2 cellular contexts compared by ENCODE assay signal in the genomic region with DNA sequence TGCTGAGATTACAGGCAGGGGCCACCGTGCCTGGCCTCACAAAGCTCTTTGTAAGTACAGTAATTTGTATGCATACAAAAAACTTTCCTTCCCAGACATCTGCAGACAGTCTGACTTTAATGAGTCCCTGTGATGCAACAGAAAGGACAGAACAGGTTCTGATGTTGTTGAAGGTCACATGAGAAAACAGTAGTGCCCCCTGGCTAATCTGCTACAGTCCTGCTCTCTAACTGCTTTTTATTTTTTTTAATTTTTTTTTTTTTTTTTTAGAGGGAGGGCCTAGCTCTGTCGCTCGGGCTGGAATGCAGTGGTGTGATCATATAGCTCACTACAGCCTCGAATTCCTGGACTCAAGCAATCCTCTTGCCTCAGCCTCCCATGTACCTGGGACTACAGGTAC.
TF ChIP-seq lines count a peak whose summit lies in the region.

No MANE protein-coding gene starts in this region.

TF ChIP-seq in IMR-90, 13 proteins besides CTCF, POLR2A, EP300 and RAD21:
- TF ChIP-seq MAFK (IDR thresholded peaks at IDR 0.05; ENCODE audit: low read depth, low read length) (no peak), CEBPB (IDR thresholded peaks at IDR 0.05; ENCODE audit: low read depth, low read length) (no peak), RFX5 (IDR thresholded peaks at IDR 0.05; ENCODE audit: low read depth, low read length) (no peak), FOS (IDR thresholded peaks at IDR 0.05; ENCODE audit: low read depth, low read length) (no peak), MAZ (IDR thresholded peaks at IDR 0.05; ENCODE audit: borderline replicate concordance, low read depth, low read length) (no peak), RCOR1 (IDR thresholded peaks at IDR 0.05; ENCODE audit: insufficient replicate concordance, low read length) (no peak), SMC3 (IDR thresholded peaks at IDR 0.05; ENCODE audit: low read depth, low read length) (no peak), NFE2L2 (IDR thresholded peaks at IDR 0.05; ENCODE audit: low read depth, low read length) (no peak)
- TF ChIP-seq, protein P1, sequence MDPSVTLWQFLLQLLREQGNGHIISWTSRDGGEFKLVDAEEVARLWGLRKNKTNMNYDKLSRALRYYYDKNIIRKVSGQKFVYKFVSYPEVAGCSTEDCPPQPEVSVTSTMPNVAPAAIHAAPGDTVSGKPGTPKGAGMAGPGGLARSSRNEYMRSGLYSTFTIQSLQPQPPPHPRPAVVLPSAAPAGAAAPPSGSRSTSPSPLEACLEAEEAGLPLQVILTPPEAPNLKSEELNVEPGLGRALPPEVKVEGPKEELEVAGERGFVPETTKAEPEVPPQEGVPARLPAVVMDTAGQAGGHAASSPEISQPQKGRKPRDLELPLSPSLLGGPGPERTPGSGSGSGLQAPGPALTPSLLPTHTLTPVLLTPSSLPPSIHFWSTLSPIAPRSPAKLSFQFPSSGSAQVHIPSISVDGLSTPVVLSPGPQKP (IDR thresholded peaks at IDR 0.05; ENCODE audit: borderline replicate concordance, low read depth, low read length): no peak
- TF ChIP-seq, protein P2, sequence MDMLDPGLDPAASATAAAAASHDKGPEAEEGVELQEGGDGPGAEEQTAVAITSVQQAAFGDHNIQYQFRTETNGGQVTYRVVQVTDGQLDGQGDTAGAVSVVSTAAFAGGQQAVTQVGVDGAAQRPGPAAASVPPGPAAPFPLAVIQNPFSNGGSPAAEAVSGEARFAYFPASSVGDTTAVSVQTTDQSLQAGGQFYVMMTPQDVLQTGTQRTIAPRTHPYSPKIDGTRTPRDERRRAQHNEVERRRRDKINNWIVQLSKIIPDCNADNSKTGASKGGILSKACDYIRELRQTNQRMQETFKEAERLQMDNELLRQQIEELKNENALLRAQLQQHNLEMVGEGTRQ (IDR thresholded peaks at IDR 0.05; ENCODE audit: low read depth, low read length): no peak

TF ChIP-seq in GM12878, 131 proteins besides CTCF, POLR2A, EP300 and RAD21:
- TF ChIP-seq ASH2L (IDR thresholded peaks at IDR 0.05; ENCODE audit: borderline replicate concordance, low read depth) (no peak), ZNF384 (IDR thresholded peaks at IDR 0.05; ENCODE audit: borderline replicate concordance, low read depth, low read length) (peak; percentile 24; the same call in 1 of the 2 replicates), BACH1 (IDR thresholded peaks at IDR 0.05; ENCODE audit: borderline replicate concordance) (no peak)
- TF ChIP-seq, protein P3, sequence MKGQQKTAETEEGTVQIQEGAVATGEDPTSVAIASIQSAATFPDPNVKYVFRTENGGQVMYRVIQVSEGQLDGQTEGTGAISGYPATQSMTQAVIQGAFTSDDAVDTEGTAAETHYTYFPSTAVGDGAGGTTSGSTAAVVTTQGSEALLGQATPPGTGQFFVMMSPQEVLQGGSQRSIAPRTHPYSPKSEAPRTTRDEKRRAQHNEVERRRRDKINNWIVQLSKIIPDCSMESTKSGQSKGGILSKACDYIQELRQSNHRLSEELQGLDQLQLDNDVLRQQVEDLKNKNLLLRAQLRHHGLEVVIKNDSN (IDR thresholded peaks at IDR 0.05; ENCODE audit: borderline replicate concordance, extremely low read length, insufficient read depth, low read depth, low read length): no peak
